In genomic region chr12:27523305-27523641, GRCh38 we compare ENCODE assay signal across 1 cellular context.
TF ChIP-seq lines count a peak whose summit lies in the region.

No MANE protein-coding gene starts in this region.

TF ChIP-seq in HepG2, 621 proteins besides CTCF, POLR2A, EP300 and RAD21 (continued from another document):
- TF ChIP-seq STAT6 (CRISPR knock-in tag; IDR thresholded peaks at IDR 0.05; ENCODE audit: borderline replicate concordance) (no peak), ZNF276 (CRISPR knock-in tag; IDR thresholded peaks at IDR 0.05; ENCODE audit: low read depth) (no peak), ZHX2 (IDR thresholded peaks at IDR 0.05; ENCODE audit: low read depth) (no peak), ZHX2 (CRISPR knock-in tag; IDR thresholded peaks at IDR 0.05; ENCODE audit: borderline replicate concordance) (no peak), ARID2 (CRISPR knock-in tag; IDR thresholded peaks at IDR 0.05; ENCODE audit: borderline replicate concordance) (no peak)
TF ChIP-seq in HepG2: peak in this region for 6.
